21 cellular contexts compared by ENCODE assay signal in genomic region chr6:120918137-120918536, GRCh38.
"Had no signal": no experiment of that assay in that cellular context is flagged by ENCODE, and none has a peak within 500 bp of the region (broad histone marks: within the 10 kb centered on the region; RNA-seq: fewer than 3 reads in every experiment).

No MANE protein-coding gene starts in this region.

- H3K4me1 ChIP-seq: esophagus squamous epithelium, gastrocnemius medialis, left ventricle myocardium inferior, neural progenitor cell, sigmoid colon, testis had no signal

- H3K27me3 ChIP-seq: cardiac muscle cell, esophagus squamous epithelium, gastrocnemius medialis, neural progenitor cell, sigmoid colon, testis had no signal

- H3K9me3 ChIP-seq: esophagus squamous epithelium, gastrocnemius medialis, sigmoid colon, testis had no signal

- H3K27ac ChIP-seq: cardiac muscle cell, esophagus squamous epithelium, gastrocnemius medialis, left ventricle myocardium inferior, neural progenitor cell, sigmoid colon, testis had no signal

- H2AFZ ChIP-seq: neural progenitor cell had no signal

- H3K4me3 ChIP-seq: cardiac muscle cell, esophagus squamous epithelium, gastrocnemius medialis, left ventricle myocardium inferior, neural progenitor cell, sigmoid colon, smooth muscle cell, testis had no signal

- DNase-seq: activated CD4-positive, alpha-beta memory T cell treated with anti-CD3 and anti-CD28 coated beads, Interleukin-2, amount 10 ng/mL, durations not matched to agents 7 days and 5 days; activated CD4-positive, alpha-beta T cell treated with anti-CD3 and anti-CD28 coated beads, Interleukin-2, amount 10 ng/mL, durations not matched to agents 24 days and 14 days; activated effector memory CD4-positive, alpha-beta T cell treated with anti-CD3 and anti-CD28 coated beads, Interleukin-2, amount 50 U/mL, for 16 hours; activated naive CD4-positive, alpha-beta T cell treated with anti-CD3 and anti-CD28 coated beads, Interleukin-2, amount 10 ng/mL, durations not matched to agents 7 days and 5 days; amygdala; cortex of kidney; endodermal cell; esophagus squamous epithelium; gastrocnemius medialis; hypothalamus; left ventricle myocardium inferior; naive thymus-derived CD8-positive, alpha-beta T cell; sigmoid colon; stimulated activated CD4-positive, alpha-beta T cell treated with anti-CD3 and anti-CD28 coated beads, Interleukin-2, amount 100 ng/mL, for 48 hours; stimulated activated CD8-positive, alpha-beta memory T cell treated with anti-CD3 and anti-CD28 coated beads, Interleukin-4, amount 100 ng/mL, for 48 hours; stimulated activated naive B cell treated with anti-CD40 and anti-IgM and Interleukin-4, amounts not matched to agents 10 μg/mL and 1 μg/mL and 100 μg/mL, for 72 hours; testis; trophoblast cell had no signal

- H3K36me3 ChIP-seq: cardiac muscle cell, esophagus squamous epithelium, gastrocnemius medialis, left ventricle myocardium inferior, neural progenitor cell, sigmoid colon had no signal

- H3K4me2 ChIP-seq: neural progenitor cell, smooth muscle cell had no signal

- ATAC-seq: gastrocnemius medialis; naive thymus-derived CD8-positive, alpha-beta T cell; stimulated activated naive B cell treated with anti-CD40 and anti-IgM and Interleukin-4, amounts not matched to agents 10 μg/mL and 1 μg/mL and 100 μg/mL, for 72 hours had no signal
